32 cellular contexts compared by ENCODE assay signal in genomic region chrX:93177930-93178329, GRCh38.
"Had no signal": no experiment of that assay in that cellular context is flagged by ENCODE, and none has a peak within 500 bp of the region (broad histone marks: within the 10 kb centered on the region; RNA-seq: fewer than 3 reads in every experiment).

No MANE protein-coding gene starts in this region.

- H3K4me3 ChIP-seq: ascending aorta, cardiac muscle cell had no signal

- DNase-seq: activated B cell treated with CpG ODN at 0.5 μM for 24 hours; activated CD4-positive, alpha-beta memory T cell treated with anti-CD3 and anti-CD28 coated beads for 36 hours; activated CD4-positive, alpha-beta T cell treated with anti-CD3 and anti-CD28 coated beads for 4 hours; activated CD4-positive, alpha-beta T cell treated with anti-CD3 and anti-CD28 coated beads, Interleukin-2, amount 10 ng/mL, durations not matched to agents 24 days and 14 days; activated CD4-positive, alpha-beta T cell treated with anti-CD3 and anti-CD28 coated beads, Interleukin-2, amount 50 U/mL, for 1 hour; activated CD4-positive, alpha-beta T cell treated with anti-CD3 and anti-CD28 coated beads, Interleukin-2, amount 50 U/mL, for 4 hours; activated CD4-positive, CD25-positive, alpha-beta regulatory T cell treated with anti-CD3 and anti-CD28 coated beads, Interleukin-2, amount 50 U/mL, for 72 hours; activated CD8-positive, alpha-beta memory T cell treated with anti-CD3 and anti-CD28 coated beads, Interleukin-2, amount 50 U/mL, for 4 hours; activated CD8-positive, alpha-beta T cell treated with anti-CD3 and anti-CD28 coated beads for 36 hours; activated effector memory CD4-positive, alpha-beta T cell treated with anti-CD3 and anti-CD28 coated beads, Interleukin-2, amount 50 U/mL, for 16 hours; activated gamma-delta T cell treated with Interleukin-2 at 50 U/mL for 16 hours; activated naive CD4-positive, alpha-beta T cell; activated naive CD4-positive, alpha-beta T cell treated with anti-CD3 and anti-CD28 coated beads, Interleukin-2, amount 10 ng/mL, durations not matched to agents 7 days and 5 days; activated naive CD8-positive, alpha-beta T cell treated with anti-CD3 and anti-CD28 coated beads, Interleukin-2, amount 10 ng/mL, durations not matched to agents 7 days and 5 days; activated naive CD8-positive, alpha-beta T cell treated with anti-CD3 and anti-CD28 coated beads, Interleukin-2, amount 50 U/mL, for 24 hours; activated T-cell treated with anti-CD3 and anti-CD28 coated beads for 4 hours; activated T-cell treated with anti-CD3 and anti-CD28 coated beads, Interleukin-2, amount 50 U/mL, for 1 hour; activated T-cell treated with anti-CD3 and anti-CD28 coated beads, Interleukin-2, amount 50 U/mL, for 4 hours; activated T-cell treated with anti-CD3 and anti-CD28 coated beads, Interleukin-2, amount 50 U/mL, for 72 hours; amygdala; anterior cingulate cortex; caudate nucleus; cerebellar nuclear complex; T-helper 1 cell; T-helper 2 cell; T-helper 9 cell had no signal

- H3K4me1 ChIP-seq: ascending aorta had no signal

- FAIRE-seq: bronchial epithelial cell, TTC549 had no signal

- H3K27ac ChIP-seq: ascending aorta, cardiac muscle cell, VCaP had no signal

- H3K36me3 ChIP-seq: ascending aorta, cardiac muscle cell had no signal

- ATAC-seq: activated CD8-positive, alpha-beta T cell treated with anti-CD3 and anti-CD28 coated beads for 36 hours; activated naive CD8-positive, alpha-beta T cell treated with anti-CD3 and anti-CD28 coated beads, Interleukin-2, amount 50 U/mL, for 24 hours; activated T-cell treated with anti-CD3 and anti-CD28 coated beads, Interleukin-2, amount 50 U/mL, for 4 hours; activated T-cell treated with anti-CD3 and anti-CD28 coated beads, Interleukin-2, amount 50 U/mL, for 72 hours; activated T-helper 17 cell treated with anti-CD3 and anti-CD28 coated beads, Interleukin-2, amount 50 U/mL, for 72 hours had no signal

- H3K27me3 ChIP-seq: ascending aorta, cardiac muscle cell had no signal
